ENCODE assay signal across 8 cellular contexts in genomic region chr1:96362623-96363022, GRCh38.
DNase-seq lines count a peak whose midpoint lies in the region; ATAC-seq and TF ChIP-seq lines count a peak whose summit lies in the region.

No MANE protein-coding gene starts in this region.

- no peaks in the 10 kb centered on the region for H3K36me3 Mint-ChIP-seq in endodermal cell (ENCODE audit: low read depth)

- POLR2A ChIA-PET in HEK293T (lab: Yijun Ruan, JAX) = no interaction called here

- CTCF ChIA-PET in HEK293T (lab: Yijun Ruan, JAX) = no interaction called here

- no peak overlapping the region for H3K27ac ChIP-seq in endodermal cell (ENCODE audit: low read depth, low read length)

- H3K9me3 Mint-ChIP-seq in endodermal cell = no peaks in the 10 kb centered on the region

- no peaks in the 10 kb centered on the region for H3K36me3 ChIP-seq in endodermal cell (ENCODE audit: control insufficient read depth, insufficient read depth, low read length)

- TF ChIP-seq CTCF in fibroblast of mammary gland (conservative IDR thresholded peaks at IDR 0.05; ENCODE audit: control insufficient read depth, insufficient read depth, low read depth, low read length) (no peak), endodermal cell (conservative IDR thresholded peaks at IDR 0.05) (no peak)

- H3K4me1 Mint-ChIP-seq in endodermal cell = peaks cover 9% of the 10 kb centered on the region

- DNase-seq in COLO829 (ENCODE audit: low spot score) (peak; percentile 63), OCI-M1 (lab: John Stamatoyannopoulos, UW) (peak; percentile 76), fibroblast of mammary gland (ENCODE audit: low read depth) (peak; percentile 99), endodermal cell (no peak), HEK293T (ENCODE audit: extremely low spot score) (no peak), iPS-NIHi11 (ENCODE audit: low spot score) (no peak)
- DNase-seq in stimulated activated CD8-positive, alpha-beta memory T cell treated with anti-CD3 and anti-CD28 coated beads, Interleukin-4, amount 100 ng/mL, for 48 hours = no peak

- peaks cover 6% of the 10 kb centered on the region for H3K4me1 ChIP-seq in endodermal cell (ENCODE audit: control insufficient read depth, insufficient read depth, low read length)

- no peak overlapping the region for H3K27ac Mint-ChIP-seq in endodermal cell

- H3K27me3 ChIP-seq in endodermal cell (ENCODE audit: control insufficient read depth, insufficient read depth, low read length, poor library complexity, severe bottlenecking) = no peaks in the 10 kb centered on the region

- no peak overlapping the region for H3K4me3 ChIP-seq in fibroblast of mammary gland (ENCODE audit: control insufficient read depth, low read depth, low read length)
- no peak overlapping the region for H3K4me3 ChIP-seq in endodermal cell (ENCODE audit: low read length)

- no peaks in the 10 kb centered on the region for H3K9me3 ChIP-seq in endodermal cell (ENCODE audit: control insufficient read depth, low read length)

- ATAC-seq in HG02588 (IDR thresholded peaks at IDR 0.05; ENCODE audit: unreplicated experiment) = peak; percentile 75

- H3K9ac ChIP-seq in endodermal cell (ENCODE audit: extremely low read depth, low read length, poor library complexity, severe bottlenecking) = no peak overlapping the region

- no peaks in the 10 kb centered on the region for H3K27me3 Mint-ChIP-seq in endodermal cell (ENCODE audit: insufficient read depth)

- no peak overlapping the region for H3K4me3 Mint-ChIP-seq in endodermal cell

TF ChIP-seq in HEK293T, 16 proteins besides CTCF, POLR2A, EP300 and RAD21:
- TF ChIP-seq FOXK2 (IDR thresholded peaks at IDR 0.05) (no peak), SP1 (IDR thresholded peaks at IDR 0.05) (no peak), BHLHE40 (IDR thresholded peaks at IDR 0.05; ENCODE audit: borderline replicate concordance) (no peak), NFRKB (IDR thresholded peaks at IDR 0.05) (no peak), L3MBTL2 (conservative IDR thresholded peaks at IDR 0.05) (no peak), LEF1 (IDR thresholded peaks at IDR 0.05; ENCODE audit: borderline replicate concordance) (no peak), TARDBP (IDR thresholded peaks at IDR 0.05) (no peak), FOXM1 (IDR thresholded peaks at IDR 0.05; ENCODE audit: borderline replicate concordance) (no peak), HDGF (IDR thresholded peaks at IDR 0.05; ENCODE audit: borderline replicate concordance) (no peak)
TF ChIP-seq in HEK293T: peak in this region for 0.

Comparison
In these comparisons a context has a peak if more than half of its experiments do, and no peak if none do; other contexts are left out.
1. DNase-seq: peak in COLO829 (single experiment), OCI-M1 (single experiment) and fibroblast of mammary gland (single experiment); none in endodermal cell (single experiment), HEK293T (single experiment), iPS-NIHi11 (single experiment) and stimulated activated CD8-positive, alpha-beta memory T cell treated with anti-CD3 and anti-CD28 coated beads, Interleukin-4, amount 100 ng/mL, for 48 hours (single experiment).